18 cellular contexts compared by ENCODE assay signal in the genomic region with DNA sequence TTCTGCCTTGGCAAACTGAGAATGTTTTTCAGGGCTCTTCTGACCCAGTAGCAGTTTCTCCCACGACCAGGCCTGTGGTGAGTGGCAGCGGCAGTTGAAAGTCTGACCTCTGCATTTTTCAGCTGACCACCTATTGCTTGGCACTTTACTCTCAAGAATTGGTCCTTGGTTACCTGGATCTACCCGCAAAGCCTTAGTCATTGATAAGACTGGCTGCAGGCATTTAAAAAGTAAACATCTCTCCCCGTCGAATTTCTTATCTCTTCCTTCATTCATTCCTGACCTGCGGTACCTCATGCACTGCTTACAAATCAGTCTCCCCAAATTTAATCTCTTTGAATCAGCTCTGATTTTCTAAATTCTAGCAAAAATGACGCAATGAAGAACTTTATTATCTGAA.
"Had no signal": no experiment of that assay in that cellular context is flagged by ENCODE, and none has a peak within 500 bp of the region (broad histone marks: within the 10 kb centered on the region; RNA-seq: fewer than 3 reads in every experiment).

No MANE protein-coding gene starts in this region.

- H3K9me3 ChIP-seq: colonic mucosa, neutrophil, sigmoid colon had no signal

- H3K27me3 ChIP-seq: colonic mucosa, neutrophil, sigmoid colon had no signal

- H3K9me3 Mint-ChIP-seq: stimulated activated naive CD8-positive, alpha-beta T cell treated with anti-CD3 and anti-CD28 coated beads, Interleukin-15, amount 100 ng/mL, for 72 hours had no signal

- ATAC-seq: left colon; mucosa of descending colon; naive thymus-derived CD8-positive, alpha-beta T cell; stimulated activated naive B cell treated with anti-CD40 and anti-IgM and Interleukin-4, amounts not matched to agents 10 μg/mL and 1 μg/mL and 100 μg/mL, for 72 hours; stimulated activated naive CD8-positive, alpha-beta T cell treated with anti-CD3 and anti-CD28 coated beads, Interleukin-15, amount 100 ng/mL, for 72 hours had no signal

- H3K27ac ChIP-seq: colonic mucosa, neutrophil, skin epidermis had no signal

- H3K4me1 ChIP-seq: colonic mucosa had no signal

- H3K27ac Mint-ChIP-seq: endodermal cell; naive thymus-derived CD8-positive, alpha-beta T cell; stimulated activated naive B cell treated with anti-CD40 and anti-IgM and Interleukin-4, amounts not matched to agents 10 μg/mL and 1 μg/mL and 100 μg/mL, for 72 hours; stimulated activated naive CD8-positive, alpha-beta T cell treated with anti-CD3 and anti-CD28 coated beads, Interleukin-15, amount 100 ng/mL, for 72 hours had no signal

- H3K36me3 ChIP-seq: colonic mucosa, neutrophil, sigmoid colon had no signal

- H3K4me3 ChIP-seq: colonic mucosa, mucosa of descending colon, sigmoid colon, skin epidermis had no signal

- H3K36me3 Mint-ChIP-seq: stimulated activated naive B cell treated with anti-CD40 and anti-IgM and Interleukin-4, amounts not matched to agents 10 μg/mL and 1 μg/mL and 100 μg/mL, for 72 hours had no signal

- H3K4me3 Mint-ChIP-seq: endodermal cell; naive thymus-derived CD8-positive, alpha-beta T cell; stimulated activated naive B cell treated with anti-CD40 and anti-IgM and Interleukin-4, amounts not matched to agents 10 μg/mL and 1 μg/mL and 100 μg/mL, for 72 hours; stimulated activated naive CD8-positive, alpha-beta T cell treated with anti-CD3 and anti-CD28 coated beads, Interleukin-15, amount 100 ng/mL, for 72 hours had no signal

- H3K4me1 Mint-ChIP-seq: naive thymus-derived CD8-positive, alpha-beta T cell; stimulated activated naive CD8-positive, alpha-beta T cell treated with anti-CD3 and anti-CD28 coated beads, Interleukin-15, amount 100 ng/mL, for 72 hours had no signal

- DNase-seq: colonic mucosa; effector CD4-positive, alpha-beta T cell; endodermal cell; foreskin melanocyte; head of caudate nucleus; hippocampal formation; left colon; mucosa of descending colon; naive thymus-derived CD8-positive, alpha-beta T cell; posterior cingulate gyrus; sigmoid colon; stimulated activated CD4-positive, alpha-beta T cell treated with anti-CD3 and anti-CD28 coated beads, Interleukin-2, amount 100 ng/mL, for 24 hours; stimulated activated CD4-positive, alpha-beta T cell treated with anti-CD3 and anti-CD28 coated beads, Interleukin-4, amount 100 ng/mL, for 4 hours; stimulated activated naive B cell treated with anti-CD40 and anti-IgM and Interleukin-4, amounts not matched to agents 10 μg/mL and 1 μg/mL and 100 μg/mL, for 72 hours; stimulated activated naive CD8-positive, alpha-beta T cell treated with anti-CD3 and anti-CD28 coated beads, Interleukin-15, amount 100 ng/mL, for 72 hours; trophoblast cell had no signal
